Comparison of ENCODE assay signal across 1 cellular context in the genomic region with DNA sequence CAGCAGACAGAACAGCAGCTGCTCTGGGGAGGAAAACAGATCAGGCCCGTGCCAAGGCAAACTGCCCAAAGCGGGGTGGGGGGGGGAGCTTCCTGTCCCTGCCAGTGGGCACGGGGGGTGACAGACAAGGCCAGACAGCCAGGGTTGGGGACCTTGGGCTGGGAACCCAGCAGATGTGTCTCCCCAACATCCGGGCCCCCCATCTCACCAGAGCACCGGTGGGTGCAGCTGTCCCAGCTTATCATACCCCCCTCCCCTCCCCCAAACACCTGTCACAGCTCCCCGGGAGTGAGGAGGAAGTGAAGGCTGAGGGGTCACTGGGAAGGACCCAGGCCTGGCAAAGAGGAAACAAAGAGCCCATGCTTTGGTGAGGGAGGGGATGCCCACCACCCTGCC.
TF ChIP-seq lines count a peak whose summit lies in the region.

No MANE protein-coding gene starts in this region.

TF ChIP-seq in HepG2, 621 proteins besides CTCF, POLR2A, EP300 and RAD21:
- TF ChIP-seq NR2F2 (IDR thresholded peaks at IDR 0.05; ENCODE audit: borderline replicate concordance, low read depth) (no peak), AGO2 (optimal IDR thresholded peaks at IDR 0.05; ENCODE audit: low read depth, low read length) (peak; percentile 63), HNRNPK (IDR thresholded peaks at IDR 0.05; ENCODE audit: low read depth, low read length, poor library complexity, severe bottlenecking) (peak; percentile 30), KDM2A (CRISPR knock-in tag; IDR thresholded peaks at IDR 0.05; ENCODE audit: borderline replicate concordance, low read depth) (peak; percentile 4; the same call in 1 of the 2 replicates), ZC3H13 (CRISPR knock-in tag; IDR thresholded peaks at IDR 0.05) (0 out of 2 replicates have a peak, but pooled peaks have one; percentile 49), HMGA1 (CRISPR knock-in tag; conservative IDR thresholded peaks at IDR 0.05) (no peak), ZNF552 (CRISPR knock-in tag; IDR thresholded peaks at IDR 0.05; ENCODE audit: borderline replicate concordance) (no peak), HNRNPL (IDR thresholded peaks at IDR 0.05; ENCODE audit: low read depth, low read length) (peak; percentile 62; the same call in 1 of the 2 replicates), ZNF773 (CRISPR knock-in tag; IDR thresholded peaks at IDR 0.05; ENCODE audit: borderline replicate concordance) (0 out of 2 replicates have a peak, but pooled peaks have one; percentile 2), AGO1 (IDR thresholded peaks at IDR 0.05; ENCODE audit: low read depth, low read length, poor library complexity, severe bottlenecking) (peak; percentile 20), NFKB2 (CRISPR knock-in tag; IDR thresholded peaks at IDR 0.05; ENCODE audit: borderline replicate concordance) (no peak), EEA1 (CRISPR knock-in tag; IDR thresholded peaks at IDR 0.05; ENCODE audit: borderline replicate concordance) (no peak)
- TF ChIP-seq, protein P1, sequence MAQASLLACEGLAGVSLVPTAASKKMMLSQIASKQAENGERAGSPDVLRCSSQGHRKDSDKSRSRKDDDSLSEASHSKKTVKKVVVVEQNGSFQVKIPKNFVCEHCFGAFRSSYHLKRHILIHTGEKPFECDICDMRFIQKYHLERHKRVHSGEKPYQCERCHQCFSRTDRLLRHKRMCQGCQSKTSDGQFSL (CRISPR knock-in tag; IDR thresholded peaks at IDR 0.05): peak; percentile 49; the same call in 1 of the 2 replicates
- TF ChIP-seq, protein P2, sequence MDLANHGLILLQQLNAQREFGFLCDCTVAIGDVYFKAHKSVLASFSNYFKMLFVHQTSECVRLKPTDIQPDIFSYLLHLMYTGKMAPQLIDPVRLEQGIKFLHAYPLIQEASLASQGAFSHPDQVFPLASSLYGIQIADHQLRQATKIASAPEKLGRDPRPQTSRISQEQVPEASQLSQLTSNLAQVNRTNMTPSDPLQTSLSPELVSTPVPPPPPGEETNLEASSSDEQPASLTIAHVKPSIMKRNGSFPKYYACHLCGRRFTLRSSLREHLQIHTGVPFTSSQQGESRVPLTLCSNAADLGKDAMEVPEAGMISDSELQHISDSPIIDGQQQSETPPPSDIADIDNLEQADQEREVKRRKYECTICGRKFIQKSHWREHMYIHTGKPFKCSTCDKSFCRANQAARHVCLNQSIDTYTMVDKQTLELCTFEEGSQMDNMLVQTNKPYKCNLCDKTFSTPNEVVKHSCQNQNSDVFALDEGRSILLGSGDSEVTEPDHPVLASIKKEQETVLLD (CRISPR knock-in tag; IDR thresholded peaks at IDR 0.05; ENCODE audit: low read depth): 0 out of 2 replicates have a peak, but pooled peaks have one; percentile 23
- TF ChIP-seq, protein P3, sequence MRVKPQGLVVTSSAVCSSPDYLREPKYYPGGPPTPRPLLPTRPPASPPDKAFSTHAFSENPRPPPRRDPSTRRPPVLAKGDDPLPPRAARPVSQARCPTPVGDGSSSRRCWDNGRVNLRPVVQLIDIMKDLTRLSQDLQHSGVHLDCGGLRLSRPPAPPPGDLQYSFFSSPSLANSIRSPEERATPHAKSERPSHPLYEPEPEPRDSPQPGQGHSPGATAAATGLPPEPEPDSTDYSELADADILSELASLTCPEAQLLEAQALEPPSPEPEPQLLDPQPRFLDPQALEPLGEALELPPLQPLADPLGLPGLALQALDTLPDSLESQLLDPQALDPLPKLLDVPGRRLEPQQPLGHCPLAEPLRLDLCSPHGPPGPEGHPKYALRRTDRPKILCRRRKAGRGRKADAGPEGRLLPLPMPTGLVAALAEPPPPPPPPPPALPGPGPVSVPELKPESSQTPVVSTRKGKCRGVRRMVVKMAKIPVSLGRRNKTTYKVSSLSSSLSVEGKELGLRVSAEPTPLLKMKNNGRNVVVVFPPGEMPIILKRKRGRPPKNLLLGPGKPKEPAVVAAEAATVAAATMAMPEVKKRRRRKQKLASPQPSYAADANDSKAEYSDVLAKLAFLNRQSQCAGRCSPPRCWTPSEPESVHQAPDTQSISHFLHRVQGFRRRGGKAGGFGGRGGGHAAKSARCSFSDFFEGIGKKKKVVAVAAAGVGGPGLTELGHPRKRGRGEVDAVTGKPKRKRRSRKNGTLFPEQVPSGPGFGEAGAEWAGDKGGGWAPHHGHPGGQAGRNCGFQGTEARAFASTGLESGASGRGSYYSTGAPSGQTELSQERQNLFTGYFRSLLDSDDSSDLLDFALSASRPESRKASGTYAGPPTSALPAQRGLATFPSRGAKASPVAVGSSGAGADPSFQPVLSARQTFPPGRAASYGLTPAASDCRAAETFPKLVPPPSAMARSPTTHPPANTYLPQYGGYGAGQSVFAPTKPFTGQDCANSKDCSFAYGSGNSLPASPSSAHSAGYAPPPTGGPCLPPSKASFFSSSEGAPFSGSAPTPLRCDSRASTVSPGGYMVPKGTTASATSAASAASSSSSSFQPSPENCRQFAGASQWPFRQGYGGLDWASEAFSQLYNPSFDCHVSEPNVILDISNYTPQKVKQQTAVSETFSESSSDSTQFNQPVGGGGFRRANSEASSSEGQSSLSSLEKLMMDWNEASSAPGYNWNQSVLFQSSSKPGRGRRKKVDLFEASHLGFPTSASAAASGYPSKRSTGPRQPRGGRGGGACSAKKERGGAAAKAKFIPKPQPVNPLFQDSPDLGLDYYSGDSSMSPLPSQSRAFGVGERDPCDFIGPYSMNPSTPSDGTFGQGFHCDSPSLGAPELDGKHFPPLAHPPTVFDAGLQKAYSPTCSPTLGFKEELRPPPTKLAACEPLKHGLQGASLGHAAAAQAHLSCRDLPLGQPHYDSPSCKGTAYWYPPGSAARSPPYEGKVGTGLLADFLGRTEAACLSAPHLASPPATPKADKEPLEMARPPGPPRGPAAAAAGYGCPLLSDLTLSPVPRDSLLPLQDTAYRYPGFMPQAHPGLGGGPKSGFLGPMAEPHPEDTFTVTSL (CRISPR knock-in tag; IDR thresholded peaks at IDR 0.05; ENCODE audit: borderline replicate concordance): 0 out of 2 replicates have a peak, but pooled peaks have one; percentile 18
